Comparison of ENCODE assay signal across 8 cellular contexts in the genomic region with DNA sequence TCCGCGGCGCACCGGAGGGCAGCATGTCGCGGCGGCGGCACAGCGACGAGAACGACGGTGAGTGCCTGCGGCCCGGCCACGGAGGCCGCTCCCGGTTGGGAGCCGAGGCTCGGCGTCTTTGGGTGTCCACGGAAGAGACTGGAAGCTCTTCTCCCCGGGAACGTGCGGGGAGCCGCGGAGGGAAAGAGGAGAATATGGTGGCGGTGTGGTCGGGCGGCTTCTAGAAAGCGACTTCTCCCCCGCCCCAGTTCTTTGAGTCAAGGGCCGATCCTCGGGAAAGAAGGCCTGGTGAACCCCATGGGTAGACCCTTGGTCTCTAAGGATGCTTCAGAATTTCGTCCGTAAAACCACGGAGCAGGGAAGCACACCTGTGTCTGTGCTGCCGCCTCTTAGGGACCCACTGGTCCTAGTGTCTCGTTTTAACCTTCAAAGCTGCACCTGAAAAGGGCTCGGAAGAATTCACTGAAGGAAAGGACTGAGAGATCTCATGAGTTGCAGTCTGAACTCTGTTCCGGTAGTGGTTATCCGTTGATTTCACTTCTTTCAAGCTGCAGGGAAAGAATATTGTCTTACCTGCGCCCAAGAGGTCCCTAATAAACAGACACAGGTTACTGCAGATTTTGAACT. TPM values are rescaled to one million over a fixed set of nuclear protein-coding genes. Genes with fewer than 3 reads are reported as not detected.
A peak's percentile ranks its signal among the peaks of the same experiment; 100 is the strongest.
DNase-seq lines count a peak whose midpoint lies in the region; ATAC-seq and TF ChIP-seq lines count a peak whose summit lies in the region.

No MANE protein-coding gene starts in this region.

- H3K9me3 ChIP-seq in HUES48 (ENCODE audit: control insufficient read depth, insufficient read depth, low read length), result no peaks in the 10 kb centered on the region
- no peaks in the 10 kb centered on the region for H3K9me3 ChIP-seq in adrenal gland (replicated peaks in 1 of 3)
- H3K9me3 ChIP-seq in iPS-20b (ENCODE audit: insufficient read depth, low read depth, low read length), result no peaks in the 10 kb centered on the region

- no peaks in the 10 kb centered on the region for H3K27me3 Mint-ChIP-seq in stimulated activated naive CD8-positive, alpha-beta T cell treated with anti-CD3 and anti-CD28 coated beads, Interleukin-15, amount 100 ng/mL, for 72 hours

- H3K36me3 ChIP-seq in HUES48 (ENCODE audit: control insufficient read depth, insufficient read depth, low read length), result no peaks in the 10 kb centered on the region
- no peaks in the 10 kb centered on the region for H3K36me3 ChIP-seq in adrenal gland (replicated peaks in 1 of 2)
- H3K36me3 ChIP-seq in iPS-20b (ENCODE audit: insufficient read depth, low read depth, low read length), result no peaks in the 10 kb centered on the region

- peak overlapping the region; percentile 97 for H3K9ac ChIP-seq in HUES48 (ENCODE audit: low read depth, low read length)
- H3K9ac ChIP-seq in iPS-20b (ENCODE audit: low read depth, low read length), result peak overlapping the region; percentile 99

- no peaks in the 10 kb centered on the region for H3K27me3 ChIP-seq in HUES48 (ENCODE audit: control insufficient read depth, insufficient read depth, low read length)
- H3K27me3 ChIP-seq in adrenal gland, result no peaks in the 10 kb centered on the region
- no peaks in the 10 kb centered on the region for H3K27me3 ChIP-seq in iPS-20b (ENCODE audit: insufficient read depth, low read length)

- H3K27ac ChIP-seq in HUES48 (ENCODE audit: low read depth, low read length) (peak overlapping the region; percentile 100), adrenal gland (peak overlapping the region; percentile 8 to 99 (median 98)), iPS-20b (ENCODE audit: low read length) (no peak overlapping the region)

- peak overlapping the region; percentile 98 for H3K27ac Mint-ChIP-seq in stimulated activated naive CD8-positive, alpha-beta T cell treated with anti-CD3 and anti-CD28 coated beads, Interleukin-15, amount 100 ng/mL, for 72 hours

- peak in 1 of 2 donors; percentile 3 for TF ChIP-seq POLR2A in adrenal gland (IDR thresholded peaks at IDR 0.05)

- H3K4me3 ChIP-seq in HUES48 (ENCODE audit: low read depth, low read length) (peak overlapping the region; percentile 94), adrenal gland (peak overlapping the region; percentile 42 to 97 (median 68)), iPS-20b (ENCODE audit: low read length) (peak overlapping the region; percentile 92)

- peaks cover 69% of the 10 kb centered on the region for H3K4me1 Mint-ChIP-seq in stimulated activated naive CD8-positive, alpha-beta T cell treated with anti-CD3 and anti-CD28 coated beads, Interleukin-15, amount 100 ng/mL, for 72 hours

- 0 to 1% (median 0%) methylated on average over 22 to 42 of the region's 42 CpGs for WGBS in adrenal gland, 4 donors

- TF ChIP-seq CTCF in adrenal gland (IDR thresholded peaks at IDR 0.05), result no peak

- intact Hi-C loops in adrenal gland (cut with DNase I), result no loop called here

- no peaks in the 10 kb centered on the region for H3K9me3 Mint-ChIP-seq in stimulated activated naive CD8-positive, alpha-beta T cell treated with anti-CD3 and anti-CD28 coated beads, Interleukin-15, amount 100 ng/mL, for 72 hours

- H3K4me1 ChIP-seq in HUES48 (ENCODE audit: control insufficient read depth, insufficient read depth, low read length), result peaks cover 33% of the 10 kb centered on the region
- peaks cover 0 to 47% of the 10 kb centered on the region in 2 donors for H3K4me1 ChIP-seq in adrenal gland (replicated peaks in 1 of 2)
- peaks cover 23% of the 10 kb centered on the region for H3K4me1 ChIP-seq in iPS-20b (ENCODE audit: insufficient read depth, low read length)

- H3K4me3 Mint-ChIP-seq in stimulated activated naive CD8-positive, alpha-beta T cell treated with anti-CD3 and anti-CD28 coated beads, Interleukin-15, amount 100 ng/mL, for 72 hours, result peak overlapping the region; percentile 91 to 98

- DNase-seq in adrenal gland (no peak), SHP77 treated with DMSO at 0.1 percent for 48 hours (lab: John Stamatoyannopoulos, UW) (no peak), NCI-H2081 (lab: John Stamatoyannopoulos, UW) (no peak)
- DNase-seq in stimulated activated naive CD8-positive, alpha-beta T cell treated with anti-CD3 and anti-CD28 coated beads, Interleukin-15, amount 100 ng/mL, for 72 hours, result no peak
- no peak for DNase-seq in stimulated activated CD4-positive, alpha-beta T cell treated with anti-CD3 and anti-CD28 coated beads, Interleukin-4, amount 100 ng/mL, for 4 hours

- peak; percentile 10 for ATAC-seq in GM18517 (IDR thresholded peaks at IDR 0.05; ENCODE audit: unreplicated experiment)
- ATAC-seq in stimulated activated naive CD8-positive, alpha-beta T cell treated with anti-CD3 and anti-CD28 coated beads, Interleukin-15, amount 100 ng/mL, for 72 hours, result no peak

RNA-seq across cellular contexts. Expression of gene NCBP1, which starts 0.4 kb away (rescaled TPM):
- 10 to 100 TPM in 7 of 8 donors, 1 to 10 TPM in 1; 9.8 to 24.8 (median 18.5) TPM for total RNA-seq in adrenal gland
- 10 to 100 TPM in 1 of 3 donors, 1 to 10 TPM in 2; 7.8 to 24.3 (median 8.9) TPM for polyA plus RNA-seq in adrenal gland

RNA-seq across cellular contexts. Expression of gene TSTD2, which starts 0.8 kb away (rescaled TPM):
- 10 to 100 TPM; 13.2 to 27.3 (median 17.7) TPM for total RNA-seq in adrenal gland
- polyA plus RNA-seq in adrenal gland, result 10 to 100 TPM; 19.1 to 24.0 (median 20.8) TPM
